In genomic region chr1:28971980-28972771, GRCh38 we compare ENCODE assay signal across 10 cellular contexts. TPM values are rescaled to one million over a fixed set of nuclear protein-coding genes. Genes with fewer than 3 reads are reported as not detected.
A peak's percentile ranks its signal among the peaks of the same experiment; 100 is the strongest.
DNase-seq lines count a peak whose midpoint lies in the region; ATAC-seq, FAIRE-seq and TF ChIP-seq lines count a peak whose summit lies in the region.
"Had no signal": no experiment of that assay in that cellular context is flagged by ENCODE, and none has a peak within 500 bp of the region (broad histone marks: within the 10 kb centered on the region; RNA-seq: fewer than 3 reads in every experiment).

No MANE protein-coding gene starts in this region.

- peak overlapping the region; percentile 93 for H3K27ac Mint-ChIP-seq in activated naive CD4-positive, alpha-beta T cell treated with anti-CD3 and anti-CD28 coated beads, Interleukin-2, amount 50 U/mL, for 24 hours

- TF ChIP-seq CTCF in kidney epithelial cell (IDR thresholded peaks at IDR 0.05; ENCODE audit: insufficient read depth, low read length, poor library complexity, severe bottlenecking), result no peak

- no peak for FAIRE-seq in GM19239 (lab: Jason Lieb, UNC)

- H3K27ac ChIP-seq in ACC112 (ENCODE audit: low read depth, low read length), result peak overlapping the region; percentile 84
- H3K27ac ChIP-seq: neutrophil had no signal

- no peaks in the 10 kb centered on the region for H3K27me3 Mint-ChIP-seq in activated naive CD4-positive, alpha-beta T cell treated with anti-CD3 and anti-CD28 coated beads, Interleukin-2, amount 50 U/mL, for 24 hours

- H3K4me1 Mint-ChIP-seq in activated naive CD4-positive, alpha-beta T cell treated with anti-CD3 and anti-CD28 coated beads, Interleukin-2, amount 50 U/mL, for 24 hours, result peaks cover 74% of the 10 kb centered on the region

- no peak overlapping the region for H2AFZ ChIP-seq in ACC112 (ENCODE audit: low read length, unreplicated experiment)

- no peak overlapping the region for H3K4me3 ChIP-seq in ACC112 (ENCODE audit: low read depth, low read length)
- H3K4me3 ChIP-seq in kidney epithelial cell (ENCODE audit: low read depth, low read length), result no peak overlapping the region

- no peaks in the 10 kb centered on the region for H3K79me2 ChIP-seq in ACC112 (ENCODE audit: control insufficient read depth, insufficient read depth, low read length, unreplicated experiment)

- H3K4me1 ChIP-seq in ACC112 (ENCODE audit: control insufficient read depth, insufficient read depth, low read length, unreplicated experiment), result peaks cover 29% of the 10 kb centered on the region

- DNase-seq in HK-2 (ENCODE audit: unreplicated experiment) (peak; percentile 60), kidney epithelial cell (ENCODE audit: low read depth) (peak; percentile 85), GM19240 (ENCODE audit: insufficient read length, low spot score) (no peak), GM19239 (ENCODE audit: insufficient read length, low spot score) (no peak)
- DNase-seq in effector CD8-positive, alpha-beta T cell (lab: John Stamatoyannopoulos, UW), result no peak

- H3K27me3 ChIP-seq in ACC112 (ENCODE audit: insufficient read depth, low read length) (no peaks in the 10 kb centered on the region), kidney epithelial cell (ENCODE audit: control insufficient read depth, insufficient read depth, low read length) (no peaks in the 10 kb centered on the region)
- H3K27me3 ChIP-seq: neutrophil had no signal

- H3K9me3 Mint-ChIP-seq in activated naive CD4-positive, alpha-beta T cell treated with anti-CD3 and anti-CD28 coated beads, Interleukin-2, amount 50 U/mL, for 24 hours, result no peaks in the 10 kb centered on the region

- H3K36me3 Mint-ChIP-seq in activated naive CD4-positive, alpha-beta T cell treated with anti-CD3 and anti-CD28 coated beads, Interleukin-2, amount 50 U/mL, for 24 hours, result peaks cover 19% of the 10 kb centered on the region

- H3K4me3 Mint-ChIP-seq in activated naive CD4-positive, alpha-beta T cell treated with anti-CD3 and anti-CD28 coated beads, Interleukin-2, amount 50 U/mL, for 24 hours, result peak overlapping the region; percentile 61

- no peaks in the 10 kb centered on the region for H3K36me3 ChIP-seq in ACC112 (ENCODE audit: insufficient read depth, low read length)
- no peaks in the 10 kb centered on the region for H3K36me3 ChIP-seq in kidney epithelial cell (ENCODE audit: control insufficient read depth, insufficient read depth, low read length)

- no peak for ATAC-seq in HG03097 (IDR thresholded peaks at IDR 0.05; ENCODE audit: low FRiP score, unreplicated experiment)
- ATAC-seq: Right ventricle myocardium inferior had no signal

RNA-seq across cellular contexts. Expression of gene EPB41, which starts 57.8 kb away (rescaled TPM):
- total RNA-seq in kidney epithelial cell, result 40.5 and 40.7 TPM in 2 replicates

Comparison
In these comparisons a context has a peak if more than half of its experiments do, and no peak if none do; other contexts are left out.
1. DNase-seq: peak in HK-2 (single experiment) and kidney epithelial cell (single experiment); none in GM19240 (single experiment), effector CD8-positive, alpha-beta T cell (single experiment) and GM19239 (single experiment).